14 cellular contexts compared by ENCODE assay signal in the genomic region with DNA sequence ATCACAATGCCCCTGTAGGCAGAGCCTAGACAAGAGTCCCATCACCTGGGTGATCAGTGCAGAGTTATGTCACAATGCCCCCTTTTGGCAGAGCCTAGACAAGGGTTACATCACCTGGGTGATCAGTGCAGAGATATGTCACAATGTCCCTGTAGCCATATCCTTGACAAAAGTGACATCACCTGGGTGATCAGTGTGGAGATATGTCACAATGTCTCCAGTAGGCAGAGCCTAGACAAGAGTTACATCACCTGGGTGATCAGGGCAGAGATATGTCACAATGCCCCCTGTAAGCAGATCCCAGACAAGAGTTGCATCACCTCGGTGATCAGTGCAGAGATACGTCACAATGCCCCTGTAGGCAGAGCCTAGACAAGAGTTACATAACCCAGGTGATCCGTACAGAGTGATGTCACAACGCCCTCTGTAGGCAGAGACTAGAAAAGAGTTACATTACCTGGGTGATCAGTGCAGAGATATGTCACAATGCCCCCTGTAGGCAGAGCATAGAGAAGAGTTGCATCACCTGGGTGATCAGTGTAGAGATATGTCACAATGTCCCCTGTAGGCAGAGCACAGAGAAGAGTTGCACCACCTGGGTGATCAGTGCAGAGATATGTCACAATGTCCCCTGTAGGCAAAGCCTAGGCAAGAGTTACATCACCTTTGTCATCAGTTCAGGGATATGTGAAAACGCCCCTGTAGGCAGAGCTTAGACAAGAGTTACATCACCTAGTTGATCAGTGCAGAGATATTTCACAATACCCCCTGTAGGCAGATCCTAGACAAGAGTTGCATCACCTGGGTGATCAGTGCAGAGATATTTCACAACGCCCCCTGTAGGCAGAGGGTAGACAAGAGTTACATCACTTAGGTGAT. TPM values are rescaled to one million over a fixed set of nuclear protein-coding genes. Genes with fewer than 3 reads are reported as not detected.
A peak's percentile ranks its signal among the peaks of the same experiment; 100 is the strongest.
DNase-seq lines count a peak whose midpoint lies in the region; ATAC-seq and TF ChIP-seq lines count a peak whose summit lies in the region.
"Not testable (repeated sequence)": the region's sequence is repeated elsewhere in the genome, so short reads cannot be mapped to it uniquely, and the experiment has no call there.
"Had no signal": no experiment of that assay in that cellular context is flagged by ENCODE, and none has a peak within 500 bp of the region (broad histone marks: within the 10 kb centered on the region; RNA-seq: fewer than 3 reads in every experiment).

No MANE protein-coding gene starts in this region.

- H3K36me3 ChIP-seq in DND-41 (ENCODE audit: insufficient read depth, low read length), result not testable (repeated sequence)

- H2AFZ ChIP-seq in DND-41 (ENCODE audit: low read depth, low read length), result not testable (repeated sequence)

- intact Hi-C loops in left colon (cut with DNase I, micrococcal nuclease), result not testable (repeated sequence)

- not testable (repeated sequence) for H3K27me3 Mint-ChIP-seq in activated T-cell treated with anti-CD3 and anti-CD28 coated beads, Interleukin-2, amount 50 U/mL, for 4 hours (ENCODE audit: low read depth); chondrocyte (ENCODE audit: low read depth); osteocyte (ENCODE audit: unreplicated experiment); stimulated activated naive CD8-positive, alpha-beta T cell treated with anti-CD3 and anti-CD28 coated beads, Interleukin-15, amount 100 ng/mL, for 72 hours

- H3K9me3 ChIP-seq in DND-41 (ENCODE audit: insufficient read depth, low read length, severe bottlenecking), result not testable (repeated sequence)

- H3K4me2 ChIP-seq in DND-41 (ENCODE audit: insufficient read depth, low read length), result not testable (repeated sequence)

- DNase-seq in DND-41 (peak; percentile 10), chondrocyte (ENCODE audit: low spot score) (peak; percentile 40), left colon (peak in 1 of 2 donors; percentile 28), osteocyte (ENCODE audit: extremely low spot score, unreplicated experiment) (peak; percentile 88)
- not testable (repeated sequence) for DNase-seq in activated T-cell treated with anti-CD3 and anti-CD28 coated beads, Interleukin-2, amount 50 U/mL, for 4 hours
- DNase-seq in stimulated activated naive CD8-positive, alpha-beta T cell treated with anti-CD3 and anti-CD28 coated beads, Interleukin-15, amount 100 ng/mL, for 72 hours, result peak in 1 of 2 donors; percentile 18

- not testable (repeated sequence) for H3K36me3 Mint-ChIP-seq in activated T-cell treated with anti-CD3 and anti-CD28 coated beads, Interleukin-2, amount 50 U/mL, for 4 hours (ENCODE audit: insufficient read depth); chondrocyte (ENCODE audit: low read depth); osteocyte (ENCODE audit: unreplicated experiment)

- H3K27me3 ChIP-seq in DND-41 (ENCODE audit: insufficient read depth, low read length, poor library complexity), result not testable (repeated sequence)

- ATAC-seq in DND-41 (ENCODE audit: insufficient read depth, low read depth) (peak; percentile 44), HG02885 (IDR thresholded peaks at IDR 0.05; ENCODE audit: poor library complexity, unreplicated experiment) (peak; percentile 40), SK-N-SH treated with all-trans-retinoic acid at 6 μM for 48 hours (peak; percentile 62), left colon (peak; percentile 33)
- ATAC-seq in activated T-cell treated with anti-CD3 and anti-CD28 coated beads, Interleukin-2, amount 50 U/mL, for 4 hours, result peak; percentile 36 to 47
- ATAC-seq in stimulated activated naive CD8-positive, alpha-beta T cell treated with anti-CD3 and anti-CD28 coated beads, Interleukin-15, amount 100 ng/mL, for 72 hours, result peak; percentile 27

- H3K4me3 Mint-ChIP-seq in activated T-cell treated with anti-CD3 and anti-CD28 coated beads, Interleukin-2, amount 50 U/mL, for 4 hours; chondrocyte (ENCODE audit: unreplicated experiment); osteocyte (ENCODE audit: unreplicated experiment); stimulated activated naive CD8-positive, alpha-beta T cell treated with anti-CD3 and anti-CD28 coated beads, Interleukin-15, amount 100 ng/mL, for 72 hours: not testable (repeated sequence)

- H3K4me1 Mint-ChIP-seq in activated T-cell treated with anti-CD3 and anti-CD28 coated beads, Interleukin-2, amount 50 U/mL, for 4 hours (ENCODE audit: low read depth); chondrocyte (ENCODE audit: low read depth); osteocyte (ENCODE audit: unreplicated experiment); stimulated activated naive CD8-positive, alpha-beta T cell treated with anti-CD3 and anti-CD28 coated beads, Interleukin-15, amount 100 ng/mL, for 72 hours: not testable (repeated sequence)

- H3K4me3 ChIP-seq in DND-41 (ENCODE audit: low read depth in 1 of 2, low read length in 2 of 2), result not testable (repeated sequence)

- H3K9me3 Mint-ChIP-seq in activated T-cell treated with anti-CD3 and anti-CD28 coated beads, Interleukin-2, amount 50 U/mL, for 4 hours; osteocyte (ENCODE audit: unreplicated experiment): not testable (repeated sequence)
- H3K9me3 Mint-ChIP-seq in chondrocyte (ENCODE audit: low read depth), result peaks cover 11% of the 10 kb centered on the region
- peaks cover 5 to 13% of the 10 kb centered on the region in 2 donors for H3K9me3 Mint-ChIP-seq in stimulated activated naive CD8-positive, alpha-beta T cell treated with anti-CD3 and anti-CD28 coated beads, Interleukin-15, amount 100 ng/mL, for 72 hours

- H3K27ac ChIP-seq in DND-41 (ENCODE audit: low read length), result not testable (repeated sequence)

- not testable (repeated sequence) for TF ChIP-seq CTCF in DND-41 (IDR thresholded peaks at IDR 0.05; ENCODE audit: borderline replicate concordance, extremely low read depth, low read length, poor library complexity, severe bottlenecking); chondrocyte (IDR thresholded peaks at IDR 0.05); osteocyte (IDR thresholded peaks at IDR 0.05)

- not testable (repeated sequence) for H4K20me1 ChIP-seq in DND-41 (ENCODE audit: insufficient read depth, low read length)

- not testable (repeated sequence) for H3K27ac Mint-ChIP-seq in chondrocyte (ENCODE audit: unreplicated experiment); osteocyte (ENCODE audit: unreplicated experiment); stimulated activated naive CD8-positive, alpha-beta T cell treated with anti-CD3 and anti-CD28 coated beads, Interleukin-15, amount 100 ng/mL, for 72 hours

- not testable (repeated sequence) for H3K79me2 ChIP-seq in DND-41 (ENCODE audit: insufficient read depth, low read length)

- not testable (repeated sequence) for H3K4me1 ChIP-seq in DND-41 (ENCODE audit: insufficient read depth, low read length)

- not testable (repeated sequence) for H3K9ac ChIP-seq in DND-41 (ENCODE audit: low read depth, low read length)

RNA-seq across cellular contexts. Expression of gene DUX4, which starts 4.4 kb away (rescaled TPM):
- under 1 TPM in 1 of 3 donors, not detected in 2; 0.26 TPM for total RNA-seq in activated T-cell treated with anti-CD3 and anti-CD28 coated beads, Interleukin-2, amount 50 U/mL, for 4 hours
- total RNA-seq in chondrocyte (not detected in 3 replicates), left colon (not detected), osteocyte (not detected in 2 replicates)
- total RNA-seq: GM12878; MCF 10A; osteoblast; smooth muscle cell; T-helper 1 cell treated with Interleukin-12 subunit alpha and Interleukin-12 subunit beta and Interleukin-4 antibody, amounts not matched to agents 30 ng/mL and 1 ng/mL, for 36 hours; tibial nerve had no signal
